8 cellular contexts compared by ENCODE assay signal in the genomic region with DNA sequence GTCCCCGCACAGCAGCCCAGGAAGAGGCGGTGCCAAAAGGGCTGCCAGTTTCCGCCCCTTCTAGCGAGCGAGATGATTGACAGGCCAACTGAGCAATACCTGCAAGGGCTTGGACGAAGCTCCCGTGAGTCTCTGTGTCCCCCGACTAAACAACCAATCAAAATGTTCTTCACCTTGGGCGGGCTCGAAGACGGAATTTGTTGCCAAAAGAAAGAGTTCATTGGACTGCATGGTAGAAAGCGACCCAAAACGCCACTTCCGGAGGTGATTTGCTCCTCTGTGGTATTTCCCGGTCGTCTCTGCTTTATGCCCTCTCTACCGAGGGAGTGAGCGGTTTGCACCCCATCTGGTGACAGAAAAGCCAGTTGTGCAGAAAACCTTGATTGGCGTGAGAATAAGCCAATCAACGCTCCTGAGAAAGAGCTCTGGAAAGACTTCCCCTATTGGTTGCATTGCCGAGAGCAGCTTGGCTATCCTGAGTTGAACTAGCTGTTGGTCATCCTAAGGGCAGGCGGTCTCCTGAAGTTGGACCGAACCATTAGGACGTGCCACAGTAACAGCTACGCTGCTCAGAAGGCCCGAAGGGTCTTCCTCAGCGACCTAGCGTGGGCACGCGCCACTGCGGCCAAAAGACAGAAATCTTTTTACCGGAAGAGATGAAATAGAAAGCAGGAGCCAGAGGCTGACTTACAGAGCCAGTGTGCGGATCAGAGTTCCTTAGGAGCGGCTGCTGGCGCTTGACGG. TPM values are rescaled to one million over a fixed set of nuclear protein-coding genes. Genes with fewer than 3 reads are reported as not detected.
A peak's percentile ranks its signal among the peaks of the same experiment; 100 is the strongest.
DNase-seq lines count a peak whose midpoint lies in the region; ATAC-seq, FAIRE-seq and TF ChIP-seq lines count a peak whose summit lies in the region.

No MANE protein-coding gene starts in this region.

- peak overlapping the region; percentile 99 for H3K4me3 Mint-ChIP-seq in GM23338
- H3K4me3 Mint-ChIP-seq in activated naive CD8-positive, alpha-beta T cell, result peak overlapping the region; percentile 100

- H3K9me3 ChIP-seq in osteoblast (ENCODE audit: low read depth, low read length), result no peaks in the 10 kb centered on the region
- no peaks in the 10 kb centered on the region for H3K9me3 ChIP-seq in uterus

- peak; percentile 88 for ATAC-seq in GM23338

- peaks cover 31% of the 10 kb centered on the region for H3K4me1 Mint-ChIP-seq in GM23338
- H3K4me1 Mint-ChIP-seq in activated naive CD8-positive, alpha-beta T cell (ENCODE audit: low read depth), result peaks cover 47% of the 10 kb centered on the region

- H4K20me1 ChIP-seq in GM23338 (replicated peaks; ENCODE audit: insufficient read depth), result peaks cover 31% of the 10 kb centered on the region
- peaks cover 33% of the 10 kb centered on the region for H4K20me1 ChIP-seq in osteoblast (ENCODE audit: insufficient read depth, low read length)

- H2AFZ ChIP-seq in GM23338, result peak overlapping the region; percentile 75
- H2AFZ ChIP-seq in osteoblast (ENCODE audit: low read length), result peak overlapping the region; percentile 94

- peak overlapping the region; percentile 98 for H3K27ac Mint-ChIP-seq in GM23338
- H3K27ac Mint-ChIP-seq in activated naive CD8-positive, alpha-beta T cell, result peak overlapping the region; percentile 100

- peaks cover 4% of the 10 kb centered on the region for H3K27me3 Mint-ChIP-seq in GM23338 (ENCODE audit: insufficient read depth, low read depth, poor library complexity)
- no peaks in the 10 kb centered on the region for H3K27me3 Mint-ChIP-seq in activated naive CD8-positive, alpha-beta T cell

- H3K4me1 ChIP-seq in GM23338 (ENCODE audit: insufficient read depth) (peaks cover 29% of the 10 kb centered on the region), osteoblast (ENCODE audit: insufficient read depth, low read length) (peaks cover 30% of the 10 kb centered on the region), uterus (peaks cover 0 to 13% of the 10 kb centered on the region in 2 donors)

- peak overlapping the region; percentile 71 for H3K4me3 ChIP-seq in GM23338
- H3K4me3 ChIP-seq in osteoblast (ENCODE audit: insufficient read depth, low read length), result peak overlapping the region; percentile 92
- peak overlapping the region; percentile 71 to 83 for H3K4me3 ChIP-seq in uterus

- H3K36me3 Mint-ChIP-seq in GM23338 (ENCODE audit: low read depth), result no peaks in the 10 kb centered on the region; the same call in 2 of the 3 replicates
- H3K36me3 Mint-ChIP-seq in activated naive CD8-positive, alpha-beta T cell, result peaks cover 2% of the 10 kb centered on the region

- intact Hi-C loops in uterus (cut with DNase I; ENCODE audit: low total_unique reads), result no loop called here

- peak; percentile 71 to 81 for TF ChIP-seq POLR2A in uterus (IDR thresholded peaks at IDR 0.05)

- peak overlapping the region; percentile 82 for H3K4me2 ChIP-seq in GM23338
- H3K4me2 ChIP-seq in osteoblast (ENCODE audit: insufficient read depth, low read length), result peak overlapping the region; percentile 87

- H3K9me3 Mint-ChIP-seq in GM23338, result peaks cover 3% of the 10 kb centered on the region; the same call in 1 of the 3 replicates
- H3K9me3 Mint-ChIP-seq in activated naive CD8-positive, alpha-beta T cell (ENCODE audit: low read depth), result no peaks in the 10 kb centered on the region

- peaks cover 13% of the 10 kb centered on the region for H3F3A ChIP-seq in GM23338 (replicated peaks; ENCODE audit: low read depth)

- FAIRE-seq in RCC 7860 (lab: Jason Lieb, UNC), result peak; percentile 83

- peak; percentile 100 for DNase-seq in GM04503 (ENCODE audit: low read depth)
- peak; percentile 100 for DNase-seq in GM23338 (ENCODE audit: low spot score)
- peak; percentile 99 to 100 for DNase-seq in Kasumi-1 (lab: John Stamatoyannopoulos, UW)
- peak; percentile 99 for DNase-seq in RCC 7860 (ENCODE audit: low spot score)
- DNase-seq in glomerular visceral epithelial cell (ENCODE audit: extremely low spot score), result peak; percentile 100
- DNase-seq in osteoblast (ENCODE audit: insufficient read length, low spot score, missing footprints), result peak; percentile 99
- peak; percentile 99 to 100 for DNase-seq in uterus

- no peaks in the 10 kb centered on the region for H3K9me2 ChIP-seq in GM23338 (ENCODE audit: insufficient read depth)

- H3K79me2 ChIP-seq in GM23338 (replicated peaks; ENCODE audit: insufficient read depth) (peaks cover 39% of the 10 kb centered on the region), osteoblast (ENCODE audit: insufficient read depth, low read length) (peaks cover 41% of the 10 kb centered on the region)

- no peaks in the 10 kb centered on the region for H3K27me3 ChIP-seq in GM23338 (ENCODE audit: insufficient read depth)
- no peaks in the 10 kb centered on the region for H3K27me3 ChIP-seq in osteoblast (ENCODE audit: insufficient read depth, low read length)
- H3K27me3 ChIP-seq in uterus, result no peaks in the 10 kb centered on the region

- no peak for TF ChIP-seq CTCF in GM23338 (conservative IDR thresholded peaks at IDR 0.05; ENCODE audit: low read depth in 2 of 2)
- no peak for TF ChIP-seq CTCF in osteoblast (IDR thresholded peaks at IDR 0.05; ENCODE audit: extremely low read depth, low read depth, low read length)
- no peak for TF ChIP-seq CTCF in uterus (IDR thresholded peaks at IDR 0.05)

- H3K27ac ChIP-seq in GM23338 (ENCODE audit: low read depth) (peak overlapping the region; percentile 78), osteoblast (ENCODE audit: low read depth, low read length) (peak overlapping the region; percentile 92), uterus (peak overlapping the region; percentile 92 to 95)

- H3K36me3 ChIP-seq in GM23338 (ENCODE audit: insufficient read depth), result no peaks in the 10 kb centered on the region
- no peaks in the 10 kb centered on the region for H3K36me3 ChIP-seq in osteoblast (ENCODE audit: insufficient read depth, low read length)
- H3K36me3 ChIP-seq in uterus, result no peaks in the 10 kb centered on the region

TF ChIP-seq in GM23338, 12 proteins besides CTCF, POLR2A, EP300 and RAD21 (continues in another document):
- TF ChIP-seq, protein P1, sequence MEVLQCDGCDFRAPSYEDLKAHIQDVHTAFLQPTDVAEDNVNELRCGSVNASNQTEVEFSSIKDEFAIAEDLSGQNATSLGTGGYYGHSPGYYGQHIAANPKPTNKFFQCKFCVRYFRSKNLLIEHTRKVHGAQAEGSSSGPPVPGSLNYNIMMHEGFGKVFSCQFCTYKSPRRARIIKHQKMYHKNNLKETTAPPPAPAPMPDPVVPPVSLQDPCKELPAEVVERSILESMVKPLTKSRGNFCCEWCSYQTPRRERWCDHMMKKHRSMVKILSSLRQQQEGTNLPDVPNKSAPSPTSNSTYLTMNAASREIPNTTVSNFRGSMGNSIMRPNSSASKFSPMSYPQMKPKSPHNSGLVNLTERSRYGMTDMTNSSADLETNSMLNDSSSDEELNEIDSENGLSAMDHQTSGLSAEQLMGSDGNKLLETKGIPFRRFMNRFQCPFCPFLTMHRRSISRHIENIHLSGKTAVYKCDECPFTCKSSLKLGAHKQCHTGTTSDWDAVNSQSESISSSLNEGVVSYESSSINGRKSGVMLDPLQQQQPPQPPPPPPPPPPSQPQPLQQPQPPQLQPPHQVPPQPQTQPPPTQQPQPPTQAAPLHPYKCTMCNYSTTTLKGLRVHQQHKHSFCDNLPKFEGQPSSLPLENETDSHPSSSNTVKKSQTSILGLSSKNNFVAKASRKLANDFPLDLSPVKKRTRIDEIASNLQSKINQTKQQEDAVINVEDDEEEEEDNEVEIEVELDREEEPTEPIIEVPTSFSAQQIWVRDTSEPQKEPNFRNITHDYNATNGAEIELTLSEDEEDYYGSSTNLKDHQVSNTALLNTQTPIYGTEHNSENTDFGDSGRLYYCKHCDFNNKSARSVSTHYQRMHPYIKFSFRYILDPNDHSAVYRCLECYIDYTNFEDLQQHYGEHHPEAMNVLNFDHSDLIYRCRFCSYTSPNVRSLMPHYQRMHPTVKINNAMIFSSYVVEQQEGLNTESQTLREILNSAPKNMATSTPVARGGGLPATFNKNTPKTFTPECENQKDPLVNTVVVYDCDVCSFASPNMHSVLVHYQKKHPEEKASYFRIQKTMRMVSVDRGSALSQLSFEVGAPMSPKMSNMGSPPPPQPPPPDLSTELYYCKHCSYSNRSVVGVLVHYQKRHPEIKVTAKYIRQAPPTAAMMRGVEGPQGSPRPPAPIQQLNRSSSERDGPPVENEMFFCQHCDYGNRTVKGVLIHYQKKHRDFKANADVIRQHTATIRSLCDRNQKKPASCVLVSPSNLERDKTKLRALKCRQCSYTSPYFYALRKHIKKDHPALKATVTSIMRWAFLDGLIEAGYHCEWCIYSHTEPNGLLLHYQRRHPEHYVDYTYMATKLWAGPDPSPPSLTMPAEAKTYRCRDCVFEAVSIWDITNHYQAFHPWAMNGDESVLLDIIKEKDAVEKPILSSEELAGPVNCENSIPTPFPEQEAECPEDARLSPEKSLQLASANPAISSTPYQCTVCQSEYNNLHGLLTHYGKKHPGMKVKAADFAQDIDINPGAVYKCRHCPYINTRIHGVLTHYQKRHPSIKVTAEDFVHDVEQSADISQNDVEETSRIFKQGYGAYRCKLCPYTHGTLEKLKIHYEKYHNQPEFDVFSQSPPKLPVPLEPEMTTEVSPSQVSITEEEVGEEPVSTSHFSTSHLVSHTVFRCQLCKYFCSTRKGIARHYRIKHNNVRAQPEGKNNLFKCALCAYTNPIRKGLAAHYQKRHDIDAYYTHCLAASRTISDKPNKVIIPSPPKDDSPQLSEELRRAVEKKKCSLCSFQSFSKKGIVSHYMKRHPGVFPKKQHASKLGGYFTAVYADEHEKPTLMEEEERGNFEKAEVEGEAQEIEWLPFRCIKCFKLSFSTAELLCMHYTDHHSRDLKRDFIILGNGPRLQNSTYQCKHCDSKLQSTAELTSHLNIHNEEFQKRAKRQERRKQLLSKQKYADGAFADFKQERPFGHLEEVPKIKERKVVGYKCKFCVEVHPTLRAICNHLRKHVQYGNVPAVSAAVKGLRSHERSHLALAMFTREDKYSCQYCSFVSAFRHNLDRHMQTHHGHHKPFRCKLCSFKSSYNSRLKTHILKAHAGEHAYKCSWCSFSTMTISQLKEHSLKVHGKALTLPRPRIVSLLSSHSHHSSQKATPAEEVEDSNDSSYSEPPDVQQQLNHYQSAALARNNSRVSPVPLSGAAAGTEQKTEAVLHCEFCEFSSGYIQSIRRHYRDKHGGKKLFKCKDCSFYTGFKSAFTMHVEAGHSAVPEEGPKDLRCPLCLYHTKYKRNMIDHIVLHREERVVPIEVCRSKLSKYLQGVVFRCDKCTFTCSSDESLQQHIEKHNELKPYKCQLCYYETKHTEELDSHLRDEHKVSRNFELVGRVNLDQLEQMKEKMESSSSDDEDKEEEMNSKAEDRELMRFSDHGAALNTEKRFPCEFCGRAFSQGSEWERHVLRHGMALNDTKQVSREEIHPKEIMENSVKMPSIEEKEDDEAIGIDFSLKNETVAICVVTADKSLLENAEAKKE (CRISPR knock-in tag; IDR thresholded peaks at IDR 0.05), result no peak
- TF ChIP-seq NANOG (IDR thresholded peaks at IDR 0.05; ENCODE audit: borderline replicate concordance), result peak; percentile 18; the same call in 1 of the 2 replicates
- TF ChIP-seq STAT1 (IDR thresholded peaks at IDR 0.05; ENCODE audit: unreplicated experiment), result no peak
- TF ChIP-seq EZH2phosphoT487 (IDR thresholded peaks at IDR 0.05; ENCODE audit: unreplicated experiment), result no peak
- no peak for TF ChIP-seq JUNB (IDR thresholded peaks at IDR 0.05; ENCODE audit: unreplicated experiment)

RNA-seq across cellular contexts. Expression of gene UBP1, which starts 0.5 kb away (rescaled TPM):
- 65.6 and 66.8 TPM in 2 replicates for total RNA-seq in GM23338 (2014; rRNA removed; shearing (Covaris generic))
- polyA plus RNA-seq in GM23338 (2016; fragmentation: Nextera tagmentation; extraction: Ambion mirVana), result 16.3 and 16.8 TPM in 2 replicates
- total RNA-seq in osteoblast, result 69.0 and 77.4 TPM in 2 replicates
- total RNA-seq in uterus, result 10 to 100 TPM; 25.6 to 86.3 (median 51.2) TPM

Comparison
In these comparisons a context has a peak if more than half of its experiments do, and no peak if none do; other contexts are left out.
1. Peak in every context shown above with its lines: DNase-seq, ATAC-seq, H3K4me3 ChIP-seq and H3K27ac ChIP-seq.